In genomic region chrX:113297456-113297855, GRCh38 we compare ENCODE assay signal across 20 cellular contexts.
DNase-seq lines count a peak whose midpoint lies in the region; ATAC-seq, FAIRE-seq and TF ChIP-seq lines count a peak whose summit lies in the region.
"Had no signal": no experiment of that assay in that cellular context is flagged by ENCODE, and none has a peak within 500 bp of the region (broad histone marks: within the 10 kb centered on the region; RNA-seq: fewer than 3 reads in every experiment).

No MANE protein-coding gene starts in this region.

- no peak for TF ChIP-seq POLR2A in esophagus muscularis mucosa (IDR thresholded peaks at IDR 0.05; ENCODE audit: low read depth)

- intact Hi-C loops in esophagus muscularis mucosa (cut with DNase I), result no loop called here

- FAIRE-seq in bronchial epithelial cell (lab: Jason Lieb, UNC), result no peak
- FAIRE-seq: A549, GM19239, H54 had no signal

- no peak for TF ChIP-seq EP300 in esophagus muscularis mucosa (IDR thresholded peaks at IDR 0.05)

- H3K4me3 ChIP-seq in AG10803 (ENCODE audit: low read length), result no peak overlapping the region
- H3K4me3 ChIP-seq in bronchial epithelial cell (ENCODE audit: low read depth, low read length), result no peak overlapping the region
- H3K4me3 ChIP-seq in fibroblast of mammary gland (ENCODE audit: control insufficient read depth, low read depth, low read length), result no peak overlapping the region
- no peak overlapping the region for H3K4me3 ChIP-seq in esophagus muscularis mucosa
- H3K4me3 ChIP-seq: A549; BLaER1 treated with 17β-estradiol and CSF1 and Interleukin-3, amounts not matched to agents 10 nM and 100 nM; GM23338 had no signal

- ATAC-seq in GM18909 (IDR thresholded peaks at IDR 0.05; ENCODE audit: poor library complexity, unreplicated experiment), result no peak
- ATAC-seq: A549; CD8-positive, alpha-beta T cell; GM23338; HCT116 had no signal

- H3K27me3 ChIP-seq in bronchial epithelial cell (ENCODE audit: control insufficient read depth, insufficient read depth, low read length) (no peaks in the 10 kb centered on the region), esophagus muscularis mucosa (no peaks in the 10 kb centered on the region)

- H3K36me3 ChIP-seq in bronchial epithelial cell (ENCODE audit: control insufficient read depth, insufficient read depth, low read length) (no peaks in the 10 kb centered on the region), esophagus muscularis mucosa (no peaks in the 10 kb centered on the region)
- H3K36me3 ChIP-seq: BLaER1 treated with 17β-estradiol and CSF1 and Interleukin-3, amounts not matched to agents 10 nM and 100 nM had no signal

- no peaks in the 10 kb centered on the region for H3K4me1 ChIP-seq in esophagus muscularis mucosa
- H3K4me1 ChIP-seq: A549; BLaER1 treated with 17β-estradiol and CSF1 and Interleukin-3, amounts not matched to agents 10 nM and 100 nM had no signal

- peak; percentile 25 for DNase-seq in AG10803 (ENCODE audit: low read depth)
- peak; percentile 0 for DNase-seq in bronchial epithelial cell (ENCODE audit: low read depth)
- peak; percentile 35 for DNase-seq in fibroblast of mammary gland (ENCODE audit: low read depth)
- peak; percentile 8 for DNase-seq in iris pigment epithelial cell (ENCODE audit: low read depth)
- no peak for DNase-seq in NCI-H1092 (lab: John Stamatoyannopoulos, UW)
- no peak for DNase-seq in esophagus muscularis mucosa (ENCODE audit: extremely low spot score)
- no peak for DNase-seq in hippocampal formation (lab: John Stamatoyannopoulos, UW)
- DNase-seq: Calu3; CD8-positive, alpha-beta T cell; DMS79 treated with DMSO at 0.1 percent for 48 hours; GF-D8; HFFc6 had no signal

- no peak for TF ChIP-seq CTCF in AG10803 (conservative IDR thresholded peaks at IDR 0.05; ENCODE audit: low read length)
- no peak for TF ChIP-seq CTCF in bronchial epithelial cell (IDR thresholded peaks at IDR 0.05; ENCODE audit: insufficient read depth, low read length, severe bottlenecking)
- TF ChIP-seq CTCF in fibroblast of mammary gland (conservative IDR thresholded peaks at IDR 0.05; ENCODE audit: control insufficient read depth, insufficient read depth, low read depth, low read length), result no peak
- no peak for TF ChIP-seq CTCF in esophagus muscularis mucosa (IDR thresholded peaks at IDR 0.05)

- H3K27ac ChIP-seq in esophagus muscularis mucosa (replicated peaks in 1 of 4), result no peak overlapping the region
- H3K27ac ChIP-seq: 22Rv1; A549; BLaER1 treated with 17β-estradiol and CSF1 and Interleukin-3, amounts not matched to agents 10 nM and 100 nM had no signal

- no peaks in the 10 kb centered on the region for H3K9me3 ChIP-seq in esophagus muscularis mucosa
- H3K9me3 ChIP-seq: A549; BLaER1 treated with 17β-estradiol and CSF1 and Interleukin-3, amounts not matched to agents 10 nM and 100 nM had no signal

Comparison
In these comparisons a context has a peak if more than half of its experiments do, and no peak if none do; other contexts are left out.
1. DNase-seq: peak in AG10803 (single experiment), bronchial epithelial cell (single experiment), fibroblast of mammary gland (single experiment) and iris pigment epithelial cell (single experiment); none in NCI-H1092 (single experiment), esophagus muscularis mucosa (single experiment) and hippocampal formation (0 of 2).